In the genomic region with DNA sequence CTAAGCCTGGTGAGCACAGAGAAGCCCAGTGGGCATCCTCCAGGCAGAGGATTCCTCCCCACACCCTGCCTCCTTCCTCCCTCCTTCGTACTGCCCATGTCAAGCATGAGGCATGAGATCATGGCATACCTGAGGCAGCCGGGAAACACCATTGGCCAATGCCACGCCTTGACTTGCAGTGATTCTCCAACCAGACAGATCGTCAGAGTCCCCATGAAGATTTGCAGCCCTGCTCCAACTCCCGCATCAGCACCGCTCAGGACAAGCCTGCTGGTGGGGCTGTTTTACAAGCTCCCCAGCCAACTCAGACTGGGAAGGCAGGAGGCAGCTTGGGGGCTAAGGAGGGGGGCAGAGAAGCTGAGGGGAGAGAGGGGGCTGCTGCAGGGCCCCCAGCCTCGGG, we compare ENCODE assay signal across 21 cellular contexts. TPM values are rescaled to one million over a fixed set of nuclear protein-coding genes. Genes with fewer than 3 reads are reported as not detected.
A peak's percentile ranks its signal among the peaks of the same experiment; 100 is the strongest.
DNase-seq lines count a peak whose midpoint lies in the region; TF ChIP-seq lines count a peak whose summit lies in the region.
"Had no signal": no experiment of that assay in that cellular context is flagged by ENCODE, and none has a peak within 500 bp of the region (broad histone marks: within the 10 kb centered on the region; RNA-seq: fewer than 3 reads in every experiment).

No MANE protein-coding gene starts in this region.

- no peaks in the 10 kb centered on the region for H3K27me3 ChIP-seq in Karpas-422 (ENCODE audit: low read length)
- H3K27me3 ChIP-seq in esophagus squamous epithelium = peaks cover 0 to 89% (median 0%) of the 10 kb centered on the region in 4 donors

- H4K20me1 ChIP-seq in Karpas-422 (ENCODE audit: insufficient read depth, low read depth, low read length) = no peaks in the 10 kb centered on the region; the same call in 1 of the 2 replicates

- no peak overlapping the region for H3K4me3 ChIP-seq in Karpas-422 (ENCODE audit: low read length)
- no peak overlapping the region for H3K4me3 ChIP-seq in esophagus squamous epithelium
- H3K4me3 ChIP-seq: GM12878, left lung had no signal

- no peak for TF ChIP-seq CTCF in esophagus squamous epithelium (IDR thresholded peaks at IDR 0.05)

- no peaks in the 10 kb centered on the region for H3K4me1 Mint-ChIP-seq in immature natural killer cell

- TF ChIP-seq POLR2A in esophagus squamous epithelium (IDR thresholded peaks at IDR 0.05) = no peak

- H3K4me1 ChIP-seq in Karpas-422 (ENCODE audit: low read length) (no peaks in the 10 kb centered on the region), esophagus squamous epithelium (peaks cover 8 to 36% (median 10%) of the 10 kb centered on the region in 3 donors)
- H3K4me1 ChIP-seq: left lung had no signal

- no peaks in the 10 kb centered on the region for H3K9me2 ChIP-seq in Karpas-422 (replicated peaks; ENCODE audit: insufficient read depth, low read length)

- H3K9me3 ChIP-seq in Karpas-422 (ENCODE audit: low read length) = no peaks in the 10 kb centered on the region
- H3K9me3 ChIP-seq in esophagus squamous epithelium = no peaks in the 10 kb centered on the region
- H3K9me3 ChIP-seq: left lung had no signal

- intact Hi-C loops in esophagus squamous epithelium (cut with DNase I) = no loop called here

- in situ Hi-C loops in Caki2 (cut with HindIII; ENCODE audit: low pct_unique_long_range_greater_than_20kb, low sequenced_read_pairs) = no loop called here

- no peak overlapping the region for H2AFZ ChIP-seq in Karpas-422 (ENCODE audit: low read length)

- no peak overlapping the region for H3K4me3 Mint-ChIP-seq in immature natural killer cell
- H3K4me3 Mint-ChIP-seq: activated naive CD8-positive, alpha-beta T cell; T-helper 1 cell treated with Interleukin-12 subunit alpha and Interleukin-12 subunit beta and Interleukin-4 antibody, amounts not matched to agents 30 μg/mL and 1 μg/mL, for 36 hours had no signal

- H3K9ac ChIP-seq in Karpas-422 (ENCODE audit: low read length) = no peak overlapping the region

- H3K27ac ChIP-seq in Karpas-422 (ENCODE audit: low read length) (no peak overlapping the region), esophagus squamous epithelium (no peak overlapping the region)
- H3K27ac ChIP-seq: left lung had no signal

- DNase-seq in Caki2 (ENCODE audit: low read depth) (peak; percentile 35), HT-29 (ENCODE audit: low spot score) (peak; percentile 37), astrocyte of the hippocampus (ENCODE audit: low read depth, low spot score) (peak; percentile 45), left kidney (ENCODE audit: low read depth, low spot score) (peak; percentile 61), GF-D8 (lab: John Stamatoyannopoulos, UW) (no peak), Karpas-422 (no peak), esophagus squamous epithelium (lab: John Stamatoyannopoulos, UW) (no peak), immature natural killer cell (no peak)
- DNase-seq: activated CD4-positive, alpha-beta T cell treated with anti-CD3 and anti-CD28 coated beads for 1 hour; AML-193; DND-41; left lung; NCI-H446; stimulated activated CD4-positive, alpha-beta T cell treated with anti-CD3 and anti-CD28 coated beads, Interleukin-12 subunit alpha, Interleukin-12 subunit beta, amount 100 ng/mL, for 4 hours had no signal

- no peaks in the 10 kb centered on the region for H3K36me3 Mint-ChIP-seq in immature natural killer cell
- H3K36me3 Mint-ChIP-seq: activated naive CD8-positive, alpha-beta T cell had no signal

- 0 to 46% methylated on average over 5 of the region's 7 CpGs for WGBS in esophagus squamous epithelium, 2 donors

- no peaks in the 10 kb centered on the region for H3K36me3 ChIP-seq in Karpas-422 (ENCODE audit: insufficient read depth, low read length)
- no peaks in the 10 kb centered on the region for H3K36me3 ChIP-seq in esophagus squamous epithelium
- H3K36me3 ChIP-seq: left lung had no signal

- H3K27ac Mint-ChIP-seq in immature natural killer cell = no peak overlapping the region
- H3K27ac Mint-ChIP-seq: activated naive CD8-positive, alpha-beta T cell; T-helper 1 cell treated with Interleukin-12 subunit alpha and Interleukin-12 subunit beta and Interleukin-4 antibody, amounts not matched to agents 30 μg/mL and 1 μg/mL, for 36 hours had no signal

- H3K9me3 Mint-ChIP-seq in immature natural killer cell = no peaks in the 10 kb centered on the region
- H3K9me3 Mint-ChIP-seq: T-helper 1 cell treated with Interleukin-12 subunit alpha and Interleukin-12 subunit beta and Interleukin-4 antibody, amounts not matched to agents 30 μg/mL and 1 μg/mL, for 36 hours had no signal

- H3K4me2 ChIP-seq in Karpas-422 (ENCODE audit: low read depth, low read length, poor library complexity, severe bottlenecking) = no peak overlapping the region

- no peaks in the 10 kb centered on the region for H3K79me2 ChIP-seq in Karpas-422 (ENCODE audit: low read length)

- H3K27me3 Mint-ChIP-seq in immature natural killer cell (ENCODE audit: low read depth in 3 of 3) = peaks cover 0 to 3% (median 0%) of the 10 kb centered on the region in 3 donors

RNA-seq across cellular contexts. Expression of gene KRT16, which starts 2.9 kb away (rescaled TPM):
- 1.4 TPM in 1 of 2 replicates, not detected in the other for total RNA-seq in Caki2 (2014; rRNA removed; shearing (Covaris generic); ENCODE audit: low replicate concordance)
- total RNA-seq in HT-29 (2014; rRNA removed; shearing (Covaris generic)) = 0.38 and 2.1 TPM in 2 replicates
- total RNA-seq in Karpas-422 (2014; rRNA removed; shearing (Covaris generic); ENCODE audit: low replicate concordance) = not detected in 2 replicates
- 1,000 to 10,000 TPM in 2 of 4 donors, 100 to 1,000 TPM in 2; 156 to 6,712 (median 1,275) TPM for total RNA-seq in esophagus squamous epithelium
- not detected for polyA plus RNA-seq in immature natural killer cell
- total RNA-seq: cerebellum, GM12878, myocyte had no signal

RNA-seq across cellular contexts. Expression of gene KRT17, which starts 8.9 kb away (rescaled TPM):
- total RNA-seq in Caki2 (2014; rRNA removed; shearing (Covaris generic); ENCODE audit: low replicate concordance) = not detected in 2 replicates
- total RNA-seq in HT-29 (2014; rRNA removed; shearing (Covaris generic)) = 286 and 297 TPM in 2 replicates
- total RNA-seq in Karpas-422 (2014; rRNA removed; shearing (Covaris generic); ENCODE audit: low replicate concordance) = not detected in 2 replicates
- total RNA-seq in esophagus squamous epithelium = 1,000 to 10,000 TPM in 1 of 4 donors, 10 to 100 TPM in 3; 45.8 to 2,552 (median 75.7) TPM
- polyA plus RNA-seq in immature natural killer cell = not detected

RNA-seq across cellular contexts. Expression of gene KRT14, which starts 28.8 kb away (rescaled TPM):
- not detected in 2 replicates for total RNA-seq in Caki2 (2014; rRNA removed; shearing (Covaris generic); ENCODE audit: low replicate concordance)
- total RNA-seq in HT-29 (2014; rRNA removed; shearing (Covaris generic)) = not detected in 2 replicates
- not detected in 2 replicates for total RNA-seq in Karpas-422 (2014; rRNA removed; shearing (Covaris generic); ENCODE audit: low replicate concordance)
- total RNA-seq in esophagus squamous epithelium = 1,000 to 10,000 TPM in 2 of 4 donors, 100 to 1,000 TPM in 2; 115 to 7,717 (median 1,579) TPM
- not detected for polyA plus RNA-seq in immature natural killer cell
- total RNA-seq: cerebellum, epithelial cell of proximal tubule, GM12878, myocyte, RPMI7951 had no signal

RNA-seq across cellular contexts. Expression of gene KRT9, which starts 43.6 kb away (rescaled TPM):
- not detected in 2 replicates for total RNA-seq in Caki2 (2014; rRNA removed; shearing (Covaris generic); ENCODE audit: low replicate concordance)
- total RNA-seq in HT-29 (2014; rRNA removed; shearing (Covaris generic)) = not detected in 2 replicates
- total RNA-seq in Karpas-422 (2014; rRNA removed; shearing (Covaris generic); ENCODE audit: low replicate concordance) = not detected in 2 replicates
- total RNA-seq in esophagus squamous epithelium = under 1 TPM in 2 of 4 donors, not detected in 2; 0.19 to 0.61 TPM
- not detected for polyA plus RNA-seq in immature natural killer cell
- total RNA-seq: cerebellum, epithelial cell of proximal tubule, GM12878, left lung, myocyte, RPMI7951 had no signal
- polyA plus RNA-seq: GM12878 had no signal

Comparison
In these comparisons a context has a peak if more than half of its experiments do, and no peak if none do; other contexts are left out.
1. DNase-seq: peak in Caki2 (single experiment), HT-29 (single experiment), astrocyte of the hippocampus (single experiment) and left kidney (single experiment); none in GF-D8 (single experiment), Karpas-422 (single experiment), esophagus squamous epithelium (single experiment) and immature natural killer cell (0 of 3).
2. RNA of gene KRT16, which starts 2.9 kb away (total RNA-seq): 156 to 6,712 TPM in esophagus squamous epithelium; 1.4 TPM in Caki2, 0.38 to 2.1 TPM in HT-29 and not detected in Karpas-422; every median in the first group is over 10 times any median in the second.
3. RNA of gene KRT17, which starts 8.9 kb away (total RNA-seq): 286 to 297 TPM in HT-29 and 45.8 to 2,552 TPM in esophagus squamous epithelium; not detected in Caki2 and not detected in Karpas-422; every median in the first group is over 10 times any median in the second.
4. RNA of gene KRT14, which starts 28.8 kb away (total RNA-seq): 115 to 7,717 TPM in esophagus squamous epithelium; not detected in Caki2, not detected in HT-29 and not detected in Karpas-422; every median in the first group is over 100 times any median in the second.